Comparison of ENCODE assay signal across 9 cellular contexts in genomic region chr4:114616036-114616435, GRCh38. TPM values are rescaled to one million over a fixed set of nuclear protein-coding genes. Genes with fewer than 3 reads are reported as not detected.
DNase-seq lines count a peak whose midpoint lies in the region; ATAC-seq and TF ChIP-seq lines count a peak whose summit lies in the region.
"Not testable (repeated sequence)": the region's sequence is repeated elsewhere in the genome, so short reads cannot be mapped to it uniquely, and the experiment has no call there.
"Had no signal": no experiment of that assay in that cellular context is flagged by ENCODE, and none has a peak within 500 bp of the region (broad histone marks: within the 10 kb centered on the region; RNA-seq: fewer than 3 reads in every experiment).

No MANE protein-coding gene starts in this region.

- not testable (repeated sequence) for H3K4me1 ChIP-seq in Panc1 (ENCODE audit: control insufficient read depth, insufficient read depth, low read length); muscle layer of duodenum (ENCODE audit: control insufficient read depth in 1 of 2, insufficient read depth in 2 of 2, low read length in 2 of 2); upper lobe of left lung

- in situ Hi-C loops in Panc1 (cut with HindIII; ENCODE audit: low pct_unique_long_range_greater_than_20kb, low sequenced_read_pairs), result not testable (repeated sequence)

- BruUV-seq in Panc1 (replicated peaks; lab: Mats Ljungman, UMichigan), result not testable (repeated sequence)

- not testable (repeated sequence) for TF ChIP-seq EP300 in upper lobe of left lung (IDR thresholded peaks at IDR 0.05)

- not testable (repeated sequence) for H3K9me3 ChIP-seq in Panc1 (ENCODE audit: control insufficient read depth, insufficient read depth, low read depth, low read length); muscle layer of duodenum (ENCODE audit: control insufficient read depth in 1 of 2, low read length in 2 of 2); upper lobe of left lung

- intact Hi-C loops in Panc1 (cut with micrococcal nuclease; ENCODE audit: unreplicated experiment); dorsolateral prefrontal cortex (cut with DNase I); left colon (cut with DNase I, micrococcal nuclease): not testable (repeated sequence)

- peak in 1 of 4 donors; percentile 32 for TF ChIP-seq POLR2A in upper lobe of left lung (IDR thresholded peaks at IDR 0.05)

- H3K27me3 ChIP-seq in Panc1 (ENCODE audit: control insufficient read depth, insufficient read depth, low read length); dorsolateral prefrontal cortex; muscle layer of duodenum (ENCODE audit: low read depth, low read length); upper lobe of left lung: not testable (repeated sequence)

- not testable (repeated sequence) for TF ChIP-seq CTCF in Panc1 (IDR thresholded peaks at IDR 0.05); dorsolateral prefrontal cortex (IDR thresholded peaks at IDR 0.05 in 54 of 56, conservative IDR thresholded peaks at IDR 0.05 in 2 of 56; ENCODE audit: low read depth in 1 of 56, partially characterized antibody in 56 of 56); upper lobe of left lung (IDR thresholded peaks at IDR 0.05)

- CTCF ChIA-PET in Panc1 (lab: Charles Lee), result not testable (repeated sequence)

- H3K4me3 ChIP-seq in Panc1 (ENCODE audit: low read depth in 2 of 2, low read length in 2 of 2), result peak overlapping the region; percentile 11 to 36
- peak overlapping the region in 7 of 59 donors; percentile 1 to 28 (median 11) for H3K4me3 ChIP-seq in dorsolateral prefrontal cortex
- not testable (repeated sequence) for H3K4me3 ChIP-seq in muscle layer of duodenum (ENCODE audit: low read depth in 1 of 2, low read length in 2 of 2)
- H3K4me3 ChIP-seq in upper lobe of left lung, result peak overlapping the region in 3 of 4 donors; percentile 32 to 40 (median 40)

- DNase-seq in DMS53 (lab: John Stamatoyannopoulos, UW) (peak; percentile 75), NCI-H2029 treated with DMSO at 0.1 percent for 48 hours (lab: John Stamatoyannopoulos, UW) (peak; percentile 16), NCI-H345 (lab: John Stamatoyannopoulos, UW) (peak; percentile 34), left colon (peak; percentile 87 to 89), upper lobe of left lung (peak; percentile 71 to 84)
- not testable (repeated sequence) for DNase-seq in Panc1 (ENCODE audit: low read depth, low spot score); dorsolateral prefrontal cortex

- H3K36me3 ChIP-seq in Panc1 (ENCODE audit: control insufficient read depth, insufficient read depth, low read length); muscle layer of duodenum (ENCODE audit: control insufficient read depth in 1 of 2, insufficient read depth in 2 of 2, low read length in 2 of 2); upper lobe of left lung: not testable (repeated sequence)

- not testable (repeated sequence) for H3K27ac ChIP-seq in Panc1 (ENCODE audit: low read length)
- H3K27ac ChIP-seq in dorsolateral prefrontal cortex (peak overlapping the region in 35 of 59 donors; percentile 13 to 98 (median 56)), muscle layer of duodenum (ENCODE audit: low read length) (peak overlapping the region; percentile 70), upper lobe of left lung (peak overlapping the region in 1 of 4 donors; percentile 44)

- ATAC-seq in Panc1; upper lobe of left lung (ENCODE audit: low FRiP score in 2 of 2): not testable (repeated sequence)
- ATAC-seq in left colon, result peak; percentile 80

- POLR2A ChIA-PET in Panc1 (lab: Charles Lee), result not testable (repeated sequence)

- WGBS in upper lobe of left lung, 2 donors, result 78 to 82% methylated on average over 9 to 12 of the region's 12 CpGs

RNA-seq across cellular contexts. Expression of gene UGT8, which starts 17.4 kb away (rescaled TPM):
- total RNA-seq in Panc1 (2021; ENCODE audit: unreplicated experiment) (2.1 TPM), dorsolateral prefrontal cortex (100 to 1,000 TPM in 30 of 120 experiments, 10 to 100 TPM in 90; 13.0 to 301 (median 73.0) TPM), left colon (10 to 100 TPM; 50.9 to 58.1 TPM), upper lobe of left lung (1 to 10 TPM in 5 of 6 donors, under 1 TPM in 1; 0.67 to 2.0 (median 1.5) TPM)
- 0.23 TPM for polyA plus RNA-seq in Panc1 (2012; ENCODE audit: insufficient read length)
- total RNA-seq: G401 had no signal
